ENCODE assay signal across 15 cellular contexts in the genomic region with DNA sequence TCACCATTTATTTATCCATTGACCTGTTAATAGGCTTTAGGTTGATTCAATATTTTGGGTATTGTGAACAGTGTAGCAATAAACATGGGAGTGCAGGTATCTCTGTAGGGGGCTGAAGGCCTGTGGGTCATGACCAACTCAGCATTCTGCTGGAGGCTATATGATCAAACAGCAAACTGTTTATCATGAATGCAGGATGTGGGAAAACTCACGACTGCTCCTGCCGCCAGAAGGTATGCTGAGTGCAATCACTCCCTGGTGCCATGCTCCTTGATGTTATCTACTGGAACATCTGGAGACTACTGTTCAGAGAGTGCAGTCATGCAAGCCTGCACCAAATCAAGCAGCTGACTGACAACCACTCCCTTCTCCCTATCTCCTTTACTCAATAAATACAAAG.
DNase-seq lines count a peak whose midpoint lies in the region; ATAC-seq and TF ChIP-seq lines count a peak whose summit lies in the region.
"Had no signal": no experiment of that assay in that cellular context is flagged by ENCODE, and none has a peak within 500 bp of the region (broad histone marks: within the 10 kb centered on the region; RNA-seq: fewer than 3 reads in every experiment).

No MANE protein-coding gene starts in this region.

- H3F3A ChIP-seq in PC-3 (ENCODE audit: low read length, unreplicated experiment) (peaks cover 17% of the 10 kb centered on the region), SK-N-SH (replicated peaks; ENCODE audit: insufficient read depth) (no peaks in the 10 kb centered on the region)

- H3K79me2 ChIP-seq in PC-3 (ENCODE audit: low read length) (no peaks in the 10 kb centered on the region), SK-N-SH (ENCODE audit: insufficient read depth) (no peaks in the 10 kb centered on the region)

- H3K4me2 ChIP-seq in PC-3 (ENCODE audit: low read length) (peak overlapping the region; percentile 71), SK-N-SH (no peak overlapping the region)

- BruUV-seq in PC-3 (replicated peaks; lab: Mats Ljungman, UMichigan), result no TSS peak

- peak overlapping the region; percentile 93 for H3K27ac ChIP-seq in PC-3 (ENCODE audit: low read length)
- no peak overlapping the region for H3K27ac ChIP-seq in SK-N-SH (ENCODE audit: low read depth in 2 of 2, low read length in 1 of 2)

- WGBS in SK-N-SH (ENCODE audit: low lambda C conversion rate), result 81% methylated on average over 2 of the region's 2 CpGs

- H4K20me1 ChIP-seq in PC-3 (ENCODE audit: low read length) (no peaks in the 10 kb centered on the region), SK-N-SH (ENCODE audit: insufficient read depth) (no peaks in the 10 kb centered on the region)

- H3K9me2 ChIP-seq in PC-3 (replicated peaks; ENCODE audit: low read length) (no peaks in the 10 kb centered on the region), SK-N-SH (no peaks in the 10 kb centered on the region)

- H3K9me3 ChIP-seq in PC-3 (ENCODE audit: low read length) (no peaks in the 10 kb centered on the region), SK-N-SH (no peaks in the 10 kb centered on the region)
- H3K9me3 ChIP-seq: Caco-2 had no signal

- TF ChIP-seq EP300 in SK-N-SH (IDR thresholded peaks at IDR 0.05; ENCODE audit: borderline replicate concordance in 1 of 2, low read depth in 1 of 2, low read length in 1 of 2), result no peak

- H2AFZ ChIP-seq in PC-3 (ENCODE audit: low read length) (0 out of 2 replicates have a peak overlapping the region, but pooled peaks have one; percentile 19), SK-N-SH (ENCODE audit: low read depth) (no peak overlapping the region)

- H3K4me3 ChIP-seq in PC-3 (ENCODE audit: low read length), result peak overlapping the region; percentile 25; the same call in 1 of the 2 replicates
- no peak overlapping the region for H3K4me3 ChIP-seq in SK-N-SH (ENCODE audit: low read depth in 2 of 2, low read length in 1 of 2)

- H3K9ac ChIP-seq in PC-3 (ENCODE audit: low read length) (no peak overlapping the region; the same call in 1 of the 2 replicates), SK-N-SH (no peak overlapping the region)

- intact Hi-C loops in PC-3 (cut with micrococcal nuclease), result no loop called here

- ATAC-seq in PC-3, result no peak

- TF ChIP-seq RAD21 in SK-N-SH (IDR thresholded peaks at IDR 0.05; ENCODE audit: low read length), result no peak

- peak; percentile 35 for DNase-seq in EL
- DNase-seq in M059J (ENCODE audit: low read depth), result peak; percentile 50
- peak; percentile 82 for DNase-seq in PC-3
- DNase-seq in islet precursor cell, result peak; percentile 93
- no peak for DNase-seq in SK-N-SH
- DNase-seq in SIG-M5 (lab: John Stamatoyannopoulos, UW), result no peak
- no peak for DNase-seq in NCI-H1105 (lab: John Stamatoyannopoulos, UW)
- DNase-seq: DMS153, HCEC 1CT, NCI-H1105 treated with DMSO at 0.1 percent for 48 hours, NCI-H1694 treated with DMSO at 0.1 percent for 48 hours, NCI-H2107, NCI-H526 treated with DMSO at 0.1 percent for 48 hours, Right ventricle myocardium superior had no signal

- no peak for TF ChIP-seq CTCF in PC-3 (conservative IDR thresholded peaks at IDR 0.05; ENCODE audit: low read depth, low read length)
- no peak for TF ChIP-seq CTCF in SK-N-SH (IDR thresholded peaks at IDR 0.05)

- H3K36me3 ChIP-seq in PC-3 (ENCODE audit: low read depth, low read length), result no peaks in the 10 kb centered on the region
- no peaks in the 10 kb centered on the region for H3K36me3 ChIP-seq in SK-N-SH (replicated peaks in 1 of 2; ENCODE audit: control insufficient read depth in 1 of 2, insufficient read depth in 2 of 2, low read length in 1 of 2)

- H3K27me3 ChIP-seq in PC-3 (ENCODE audit: low read length), result no peaks in the 10 kb centered on the region
- no peaks in the 10 kb centered on the region for H3K27me3 ChIP-seq in SK-N-SH (ENCODE audit: insufficient read depth)

- peaks cover 45% of the 10 kb centered on the region for H3K4me1 ChIP-seq in PC-3 (ENCODE audit: insufficient read depth, low read length)
- no peaks in the 10 kb centered on the region; a peak in 1 of 4 replicates for H3K4me1 ChIP-seq in SK-N-SH (ENCODE audit: control insufficient read depth in 1 of 2, insufficient read depth in 2 of 2, low read depth in 1 of 2, low read length in 1 of 2)

- CTCF ChIA-PET in PC-3 (lab: Charles Lee) (no interaction called here), SK-N-SH (lab: Yijun Ruan, JAX) (no interaction called here)

- POLR2A ChIA-PET in PC-3 (lab: Charles Lee; ENCODE audit: unreplicated experiment) (no interaction called here), SK-N-SH (lab: Yijun Ruan, JAX) (no interaction called here)

TF ChIP-seq in SK-N-SH, 30 proteins besides CTCF, POLR2A, EP300 and RAD21:
- TF ChIP-seq SIN3A (IDR thresholded peaks at IDR 0.05; ENCODE audit: borderline replicate concordance, low read depth, low read length), result no peak
TF ChIP-seq in SK-N-SH: peak in this region for 0.

Comparison
In these comparisons a context has a peak if more than half of its experiments do, and no peak if none do; other contexts are left out.
1. DNase-seq: peak in EL (single experiment), M059J (single experiment), PC-3 (single experiment) and islet precursor cell (single experiment); none in SK-N-SH (single experiment), SIG-M5 (single experiment) and NCI-H1105 (single experiment).